In the genomic region with DNA sequence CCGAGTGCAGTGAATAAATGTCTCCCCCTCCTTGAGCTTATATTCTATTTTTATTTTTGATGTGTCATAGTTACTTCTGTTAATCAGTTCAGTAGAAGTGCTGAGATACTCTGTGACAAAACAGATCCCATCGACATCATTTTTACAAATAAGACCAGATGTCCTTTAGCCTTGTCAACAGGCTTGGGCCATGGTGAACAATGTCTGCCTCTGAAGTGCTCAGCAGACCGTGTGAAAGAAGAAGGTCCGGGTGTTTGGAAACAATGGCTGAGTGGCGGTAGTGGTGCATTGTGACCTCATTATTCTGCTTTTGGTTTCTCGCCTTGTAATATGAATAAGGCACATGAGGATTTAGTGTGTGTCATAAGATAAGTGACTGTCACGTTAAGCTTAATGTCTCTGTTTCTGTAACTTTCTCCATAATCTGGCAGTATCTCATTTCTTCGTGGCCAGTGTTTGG, we compare ENCODE assay signal across 17 cellular contexts.
DNase-seq lines count a peak whose midpoint lies in the region; ATAC-seq, FAIRE-seq and TF ChIP-seq lines count a peak whose summit lies in the region.
"Had no signal": no experiment of that assay in that cellular context is flagged by ENCODE, and none has a peak within 500 bp of the region (broad histone marks: within the 10 kb centered on the region; RNA-seq: fewer than 3 reads in every experiment).

No MANE protein-coding gene starts in this region.

- POLR2A ChIA-PET in CD4-positive, alpha-beta memory T cell (lab: Charles Lee; ENCODE audit: partially characterized antibody): interaction anchor here (0.5 kb wide), 1 partner anchor 1763 kb away, joined by 3 read pairs; no protein-coding TSS in a partner anchor

- intact Hi-C loops in CD4-positive, alpha-beta memory T cell (cut with micrococcal nuclease): no loop called here

- H3K27me3 ChIP-seq in CD4-positive, alpha-beta memory T cell (ENCODE audit: insufficient read depth, low read length): no peaks in the 10 kb centered on the region
- H3K27me3 ChIP-seq: breast epithelium had no signal

- no peak overlapping the region for H3K4me3 Mint-ChIP-seq in memory B cell
- no peak overlapping the region for H3K4me3 Mint-ChIP-seq in CD4-positive, alpha-beta memory T cell
- H3K4me3 Mint-ChIP-seq: activated B cell treated with CpG ODN at 0.5 μM for 24 hours had no signal

- CTCF ChIA-PET in CD4-positive, alpha-beta memory T cell (lab: Charles Lee; ENCODE audit: partially characterized antibody): interaction anchor here (0.7 to 1.8 kb wide), 4 partner anchors 12 to 731 kb away, joined by 3 to 5 read pairs (median 4); no protein-coding TSS in a partner anchor

- peaks cover 24% of the 10 kb centered on the region for H3K36me3 Mint-ChIP-seq in memory B cell
- H3K36me3 Mint-ChIP-seq in CD4-positive, alpha-beta memory T cell: no peaks in the 10 kb centered on the region

- no peak for ATAC-seq in memory B cell (ENCODE audit: low read depth)

- H3K36me3 ChIP-seq in CD4-positive, alpha-beta memory T cell (ENCODE audit: insufficient read depth, low read length): no peaks in the 10 kb centered on the region
- H3K36me3 ChIP-seq: breast epithelium had no signal

- DNase-seq in AG10803 (ENCODE audit: low read depth): peak; percentile 11
- DNase-seq in GM12891 (ENCODE audit: insufficient read length, low spot score): no peak
- DNase-seq in NCI-H510A treated with DMSO at 0.1 percent for 48 hours (lab: John Stamatoyannopoulos, UW): peak; percentile 93
- DNase-seq in memory B cell (ENCODE audit: low spot score in 2 of 2): no peak
- no peak for DNase-seq in GOT3 (lab: John Stamatoyannopoulos, UW)
- no peak for DNase-seq in CD4-positive, alpha-beta memory T cell
- DNase-seq in NCI-H1930 (lab: John Stamatoyannopoulos, UW): no peak
- no peak for DNase-seq in D721Med (ENCODE audit: insufficient read length, low spot score)
- DNase-seq: activated B cell treated with CpG ODN at 0.5 μM for 24 hours; activated naive CD4-positive, alpha-beta T cell treated with anti-CD3 and anti-CD28 coated beads, Interleukin-2, amount 50 U/mL, for 16 hours; DMS 273 treated with DMSO at 0.1 percent for 48 hours; mammary epithelial cell; NCI-H446 treated with DMSO at 0.1 percent for 48 hours; occipital lobe; PC-9; substantia nigra had no signal

- H3K27ac Mint-ChIP-seq in memory B cell: peak overlapping the region; percentile 24
- H3K27ac Mint-ChIP-seq in CD4-positive, alpha-beta memory T cell: peak overlapping the region in 1 of 7 donors; percentile 9
- H3K27ac Mint-ChIP-seq: activated B cell treated with CpG ODN at 0.5 μM for 24 hours had no signal

- no peaks in the 10 kb centered on the region for H3K9me3 Mint-ChIP-seq in memory B cell
- H3K9me3 Mint-ChIP-seq in CD4-positive, alpha-beta memory T cell: no peaks in the 10 kb centered on the region
- H3K9me3 Mint-ChIP-seq: activated B cell treated with CpG ODN at 0.5 μM for 24 hours had no signal

- FAIRE-seq in GM12891 (lab: Jason Lieb, UNC) (peak; percentile 67), D721Med (lab: Jason Lieb, UNC) (no peak)

- no peak overlapping the region for H3K4me3 ChIP-seq in AG10803 (ENCODE audit: low read length)
- H3K4me3 ChIP-seq in CD4-positive, alpha-beta memory T cell (ENCODE audit: low read length in 2 of 2): no peak overlapping the region
- H3K4me3 ChIP-seq: breast epithelium, PC-9 had no signal

- H3K27me3 Mint-ChIP-seq in memory B cell: no peaks in the 10 kb centered on the region
- H3K27me3 Mint-ChIP-seq in CD4-positive, alpha-beta memory T cell: peaks cover 4 to 7% of the 10 kb centered on the region in 2 donors
- H3K27me3 Mint-ChIP-seq: activated B cell treated with CpG ODN at 0.5 μM for 24 hours had no signal

- no peaks in the 10 kb centered on the region for H3K9me3 ChIP-seq in CD4-positive, alpha-beta memory T cell (ENCODE audit: control insufficient read depth in 1 of 2, low read length in 2 of 2)
- H3K9me3 ChIP-seq: breast epithelium had no signal

- no peaks in the 10 kb centered on the region for H3K4me1 ChIP-seq in CD4-positive, alpha-beta memory T cell (ENCODE audit: insufficient read depth, low read length)
- H3K4me1 ChIP-seq: breast epithelium had no signal

- H3K4me1 Mint-ChIP-seq in memory B cell: no peaks in the 10 kb centered on the region
- no peaks in the 10 kb centered on the region for H3K4me1 Mint-ChIP-seq in CD4-positive, alpha-beta memory T cell

- TF ChIP-seq CTCF in AG10803 (conservative IDR thresholded peaks at IDR 0.05; ENCODE audit: low read length): no peak
- TF ChIP-seq CTCF in D721Med (IDR thresholded peaks at IDR 0.05; ENCODE audit: insufficient read depth, missing control alignments): no peak

- TF ChIP-seq POLR2A in GM12891 (IDR thresholded peaks at IDR 0.05; ENCODE audit: low read depth, low read length): no peak

- H3K27ac ChIP-seq in CD4-positive, alpha-beta memory T cell (ENCODE audit: low read depth, low read length): no peak overlapping the region
- H3K27ac ChIP-seq: breast epithelium, PC-9 had no signal

TF ChIP-seq in GM12891, 5 proteins besides CTCF, POLR2A, EP300 and RAD21:
- TF ChIP-seq POU2F2 (IDR thresholded peaks at IDR 0.05; ENCODE audit: low read depth, low read length): no peak

Comparison
In these comparisons a context has a peak if more than half of its experiments do, and no peak if none do; other contexts are left out.
1. DNase-seq: peak in AG10803 (single experiment) and NCI-H510A treated with DMSO at 0.1 percent for 48 hours (single experiment); none in GM12891 (single experiment), memory B cell (0 of 2), GOT3 (single experiment), CD4-positive, alpha-beta memory T cell (0 of 5), NCI-H1930 (0 of 2) and D721Med (single experiment).